In genomic region chr9:129811967-129812363, GRCh38 we compare ENCODE assay signal across 14 cellular contexts. TPM values are rescaled to one million over a fixed set of nuclear protein-coding genes. Genes with fewer than 3 reads are reported as not detected.
DNase-seq lines count a peak whose midpoint lies in the region; ATAC-seq and TF ChIP-seq lines count a peak whose summit lies in the region.
"Had no signal": no experiment of that assay in that cellular context is flagged by ENCODE, and none has a peak within 500 bp of the region (broad histone marks: within the 10 kb centered on the region; RNA-seq: fewer than 3 reads in every experiment).

No MANE protein-coding gene starts in this region.

- ATAC-seq in activated T-cell treated with anti-CD3 and anti-CD28 coated beads, Interleukin-2, amount 50 U/mL, for 4 hours, result peak; percentile 71
- no peak for ATAC-seq in effector memory CD8-positive, alpha-beta T cell (replicated peaks)
- ATAC-seq in stimulated activated memory B cell treated with anti-CD40 and anti-IgM and Interleukin-4, amounts not matched to agents 10 μg/mL and 1 μg/mL and 100 μg/mL, for 72 hours, result peak; percentile 86

- DNase-seq in activated T-cell treated with anti-CD3 and anti-CD28 coated beads, Interleukin-2, amount 50 U/mL, for 4 hours, result no peak
- DNase-seq in activated T-cell treated with anti-CD3 and anti-CD28 coated beads, Interleukin-2, amount 50 U/mL, for 1 hour, result no peak
- DNase-seq in NCI-H524 (lab: John Stamatoyannopoulos, UW) (peak; percentile 56 to 82), DMS114 treated with DMSO at 0.1 percent for 48 hours (lab: John Stamatoyannopoulos, UW; ENCODE audit: unreplicated experiment) (no peak), GM20000 (ENCODE audit: low spot score) (no peak)
- no peak for DNase-seq in effector memory CD8-positive, alpha-beta T cell
- DNase-seq in stimulated activated naive CD4-positive, alpha-beta T cell treated with Interleukin-2 at 50 U/mL for 16 hours (lab: John Stamatoyannopoulos, UW), result no peak
- DNase-seq: Calu3, erythroblast, immature natural killer cell, mesenchymal stem cell, NCI-H774, trophoblast cell had no signal

- H3K9me3 Mint-ChIP-seq in activated T-cell treated with anti-CD3 and anti-CD28 coated beads, Interleukin-2, amount 50 U/mL, for 4 hours, result no peaks in the 10 kb centered on the region
- H3K9me3 Mint-ChIP-seq in effector memory CD8-positive, alpha-beta T cell, result no peaks in the 10 kb centered on the region
- no peaks in the 10 kb centered on the region for H3K9me3 Mint-ChIP-seq in stimulated activated memory B cell treated with anti-CD40 and anti-IgM and Interleukin-4, amounts not matched to agents 10 μg/mL and 1 μg/mL and 100 μg/mL, for 72 hours
- H3K9me3 Mint-ChIP-seq: immature natural killer cell had no signal

- H3K4me3 Mint-ChIP-seq in activated T-cell treated with anti-CD3 and anti-CD28 coated beads, Interleukin-2, amount 50 U/mL, for 4 hours, result no peak overlapping the region
- H3K4me3 Mint-ChIP-seq in effector memory CD8-positive, alpha-beta T cell, result no peak overlapping the region
- no peak overlapping the region for H3K4me3 Mint-ChIP-seq in stimulated activated memory B cell treated with anti-CD40 and anti-IgM and Interleukin-4, amounts not matched to agents 10 μg/mL and 1 μg/mL and 100 μg/mL, for 72 hours
- H3K4me3 Mint-ChIP-seq: immature natural killer cell had no signal

- no peaks in the 10 kb centered on the region for H3K27me3 Mint-ChIP-seq in activated T-cell treated with anti-CD3 and anti-CD28 coated beads, Interleukin-2, amount 50 U/mL, for 4 hours (ENCODE audit: low read depth)
- H3K27me3 Mint-ChIP-seq in effector memory CD8-positive, alpha-beta T cell, result no peaks in the 10 kb centered on the region
- no peaks in the 10 kb centered on the region for H3K27me3 Mint-ChIP-seq in stimulated activated memory B cell treated with anti-CD40 and anti-IgM and Interleukin-4, amounts not matched to agents 10 μg/mL and 1 μg/mL and 100 μg/mL, for 72 hours

- TF ChIP-seq CTCF in GM20000 (IDR thresholded peaks at IDR 0.05; ENCODE audit: extremely low read depth, missing control alignments), result no peak

- H3K27ac Mint-ChIP-seq in effector memory CD8-positive, alpha-beta T cell, result peak overlapping the region; percentile 16 to 75
- H3K27ac Mint-ChIP-seq in stimulated activated memory B cell treated with anti-CD40 and anti-IgM and Interleukin-4, amounts not matched to agents 10 μg/mL and 1 μg/mL and 100 μg/mL, for 72 hours, result no peak overlapping the region

- H3K4me1 Mint-ChIP-seq in activated T-cell treated with anti-CD3 and anti-CD28 coated beads, Interleukin-2, amount 50 U/mL, for 4 hours (ENCODE audit: low read depth), result peaks cover 10% of the 10 kb centered on the region
- H3K4me1 Mint-ChIP-seq in effector memory CD8-positive, alpha-beta T cell (ENCODE audit: low read depth in 2 of 2), result peaks cover 15 to 21% of the 10 kb centered on the region in 2 donors
- peaks cover 28% of the 10 kb centered on the region for H3K4me1 Mint-ChIP-seq in stimulated activated memory B cell treated with anti-CD40 and anti-IgM and Interleukin-4, amounts not matched to agents 10 μg/mL and 1 μg/mL and 100 μg/mL, for 72 hours

- peaks cover 38% of the 10 kb centered on the region for H3K36me3 Mint-ChIP-seq in activated T-cell treated with anti-CD3 and anti-CD28 coated beads, Interleukin-2, amount 50 U/mL, for 4 hours (ENCODE audit: insufficient read depth)
- H3K36me3 Mint-ChIP-seq in effector memory CD8-positive, alpha-beta T cell (ENCODE audit: insufficient read depth), result peaks cover 61% of the 10 kb centered on the region
- peaks cover 64% of the 10 kb centered on the region for H3K36me3 Mint-ChIP-seq in stimulated activated memory B cell treated with anti-CD40 and anti-IgM and Interleukin-4, amounts not matched to agents 10 μg/mL and 1 μg/mL and 100 μg/mL, for 72 hours

RNA-seq across cellular contexts. Expression of gene TOR1B, which starts 9.0 kb away (rescaled TPM):
- total RNA-seq in activated T-cell treated with anti-CD3 and anti-CD28 coated beads, Interleukin-2, amount 50 U/mL, for 4 hours, result 10 to 100 TPM; 22.8 to 28.1 (median 27.5) TPM

RNA-seq across cellular contexts. Expression of gene TOR1A, which starts 12.0 kb away (rescaled TPM):
- 10 to 100 TPM; 42.4 to 49.3 (median 45.2) TPM for total RNA-seq in activated T-cell treated with anti-CD3 and anti-CD28 coated beads, Interleukin-2, amount 50 U/mL, for 4 hours

RNA-seq across cellular contexts. Expression of gene C9orf78, which starts 23.1 kb away (rescaled TPM):
- total RNA-seq in activated T-cell treated with anti-CD3 and anti-CD28 coated beads, Interleukin-2, amount 50 U/mL, for 4 hours, result 10 to 100 TPM; 74.8 to 92.6 (median 76.2) TPM

RNA-seq across cellular contexts. Expression of gene USP20, which starts 23.3 kb away (rescaled TPM):
- total RNA-seq in activated T-cell treated with anti-CD3 and anti-CD28 coated beads, Interleukin-2, amount 50 U/mL, for 4 hours, result 10 to 100 TPM; 39.1 to 48.4 (median 47.0) TPM

RNA-seq across cellular contexts. Expression of gene PTGES, which starts 59.1 kb away (rescaled TPM):
- total RNA-seq in activated T-cell treated with anti-CD3 and anti-CD28 coated beads, Interleukin-2, amount 50 U/mL, for 4 hours, result not detected

Comparison
In these comparisons a context has a peak if more than half of its experiments do, and no peak if none do; other contexts are left out.
1. DNase-seq: peak in NCI-H524 (2 of 2); none in activated T-cell treated with anti-CD3 and anti-CD28 coated beads, Interleukin-2, amount 50 U/mL, for 4 hours (single experiment), activated T-cell treated with anti-CD3 and anti-CD28 coated beads, Interleukin-2, amount 50 U/mL, for 1 hour (single experiment), effector memory CD8-positive, alpha-beta T cell (0 of 3), DMS114 treated with DMSO at 0.1 percent for 48 hours (single experiment), stimulated activated naive CD4-positive, alpha-beta T cell treated with Interleukin-2 at 50 U/mL for 16 hours (single experiment) and GM20000 (single experiment).